In the genomic region with DNA sequence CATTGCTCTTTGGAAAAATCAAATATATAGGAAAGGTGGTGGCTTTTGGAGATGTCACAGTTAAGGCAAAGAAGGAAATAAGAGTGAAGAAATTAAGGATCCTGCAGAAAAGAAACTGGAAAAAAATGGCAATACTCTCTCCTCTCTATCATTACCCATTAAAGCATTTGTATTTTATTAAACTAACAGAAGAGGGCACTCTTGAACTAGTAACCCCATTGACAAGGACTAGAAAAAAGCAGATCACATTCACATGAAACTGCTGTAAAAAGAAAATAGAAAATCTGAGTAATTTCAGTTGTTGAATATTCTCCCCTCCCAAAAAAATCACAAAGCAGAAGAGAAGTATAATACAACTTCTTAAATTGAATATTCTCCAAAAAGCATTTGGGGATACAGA, we compare ENCODE assay signal across 9 cellular contexts.
DNase-seq lines count a peak whose midpoint lies in the region; ATAC-seq and TF ChIP-seq lines count a peak whose summit lies in the region.
"Had no signal": no experiment of that assay in that cellular context is flagged by ENCODE, and none has a peak within 500 bp of the region (broad histone marks: within the 10 kb centered on the region; RNA-seq: fewer than 3 reads in every experiment).

No MANE protein-coding gene starts in this region.

- H3K27me3 ChIP-seq in body of pancreas, result no peaks in the 10 kb centered on the region
- H3K27me3 ChIP-seq in neural progenitor cell, result no peaks in the 10 kb centered on the region
- H3K27me3 ChIP-seq in CD8-positive, alpha-beta memory T cell (ENCODE audit: insufficient read depth, low read length, poor library complexity, severe bottlenecking), result no peaks in the 10 kb centered on the region
- no peaks in the 10 kb centered on the region for H3K27me3 ChIP-seq in CD4-positive, alpha-beta memory T cell (ENCODE audit: insufficient read depth, low read length)

- no peak overlapping the region for H3K9ac ChIP-seq in neural progenitor cell

- H3K9me3 ChIP-seq in body of pancreas, result no peaks in the 10 kb centered on the region
- H3K9me3 ChIP-seq in neural progenitor cell (ENCODE audit: low read depth), result peaks cover 7% of the 10 kb centered on the region
- H3K9me3 ChIP-seq in CD8-positive, alpha-beta memory T cell (ENCODE audit: low read length), result peaks cover 7% of the 10 kb centered on the region
- peaks cover 0 to 7% of the 10 kb centered on the region in 2 donors for H3K9me3 ChIP-seq in CD4-positive, alpha-beta memory T cell (ENCODE audit: control insufficient read depth in 1 of 2, low read length in 2 of 2)

- DNase-seq in NCI-H2029 treated with DMSO at 0.1 percent for 48 hours (lab: John Stamatoyannopoulos, UW), result peak; percentile 81
- DNase-seq in body of pancreas, result no peak
- DNase-seq in neural progenitor cell (ENCODE audit: low spot score), result peak; percentile 12
- no peak for DNase-seq in CD8-positive, alpha-beta memory T cell
- no peak for DNase-seq in CD4-positive, alpha-beta memory T cell
- DNase-seq: GOT3 had no signal

- CTCF ChIA-PET in CD8-positive, alpha-beta memory T cell (lab: Charles Lee), result no interaction called here
- CTCF ChIA-PET in CD4-positive, alpha-beta memory T cell (lab: Charles Lee; ENCODE audit: partially characterized antibody), result no interaction called here

- peaks cover 16% of the 10 kb centered on the region for H3K9me3 Mint-ChIP-seq in neural progenitor cell
- peaks cover 20 to 30% (median 24%) of the 10 kb centered on the region in 5 donors for H3K9me3 Mint-ChIP-seq in CD8-positive, alpha-beta memory T cell
- H3K9me3 Mint-ChIP-seq in CD4-positive, alpha-beta memory T cell, result peaks cover 7 to 42% (median 26%) of the 10 kb centered on the region in 8 donors

- ATAC-seq in GM21447 (IDR thresholded peaks at IDR 0.05; ENCODE audit: unreplicated experiment), result peak; percentile 65
- no peak for ATAC-seq in body of pancreas
- no peak for ATAC-seq in GM21619 (IDR thresholded peaks at IDR 0.05; ENCODE audit: unreplicated experiment)

- no peak overlapping the region for H3K4me3 ChIP-seq in body of pancreas
- H3K4me3 ChIP-seq in neural progenitor cell, result no peak overlapping the region
- no peak overlapping the region for H3K4me3 ChIP-seq in CD8-positive, alpha-beta memory T cell (ENCODE audit: low read length)
- no peak overlapping the region for H3K4me3 ChIP-seq in CD4-positive, alpha-beta memory T cell (ENCODE audit: low read length in 2 of 2)

- H3K36me3 ChIP-seq in body of pancreas (replicated peaks in 1 of 2; ENCODE audit: insufficient read depth in 1 of 2, low read depth in 2 of 2) (no peaks in the 10 kb centered on the region), neural progenitor cell (no peaks in the 10 kb centered on the region)
- no peaks in the 10 kb centered on the region for H3K36me3 ChIP-seq in CD8-positive, alpha-beta memory T cell (ENCODE audit: insufficient read depth, low read length)
- H3K36me3 ChIP-seq in CD4-positive, alpha-beta memory T cell (ENCODE audit: insufficient read depth, low read length), result no peaks in the 10 kb centered on the region

- H3K4me3 Mint-ChIP-seq in neural progenitor cell, result no peak overlapping the region
- H3K4me3 Mint-ChIP-seq in CD8-positive, alpha-beta memory T cell, result no peak overlapping the region
- no peak overlapping the region for H3K4me3 Mint-ChIP-seq in CD4-positive, alpha-beta memory T cell
- H3K4me3 Mint-ChIP-seq: central memory CD8-positive, alpha-beta T cell had no signal

- no peaks in the 10 kb centered on the region for H3K4me1 Mint-ChIP-seq in neural progenitor cell
- H3K4me1 Mint-ChIP-seq in CD8-positive, alpha-beta memory T cell, result no peaks in the 10 kb centered on the region
- no peaks in the 10 kb centered on the region for H3K4me1 Mint-ChIP-seq in CD4-positive, alpha-beta memory T cell
- H3K4me1 Mint-ChIP-seq: central memory CD8-positive, alpha-beta T cell had no signal

- H3K27ac Mint-ChIP-seq in neural progenitor cell, result no peak overlapping the region
- H3K27ac Mint-ChIP-seq in CD8-positive, alpha-beta memory T cell, result no peak overlapping the region
- H3K27ac Mint-ChIP-seq in CD4-positive, alpha-beta memory T cell, result no peak overlapping the region

- no peaks in the 10 kb centered on the region for H3K36me3 Mint-ChIP-seq in neural progenitor cell
- no peaks in the 10 kb centered on the region for H3K36me3 Mint-ChIP-seq in CD8-positive, alpha-beta memory T cell
- no peaks in the 10 kb centered on the region for H3K36me3 Mint-ChIP-seq in CD4-positive, alpha-beta memory T cell

- no peaks in the 10 kb centered on the region for H3K4me1 ChIP-seq in body of pancreas
- no peaks in the 10 kb centered on the region for H3K4me1 ChIP-seq in neural progenitor cell
- H3K4me1 ChIP-seq in CD8-positive, alpha-beta memory T cell (ENCODE audit: insufficient read depth, low read length), result no peaks in the 10 kb centered on the region
- no peaks in the 10 kb centered on the region for H3K4me1 ChIP-seq in CD4-positive, alpha-beta memory T cell (ENCODE audit: insufficient read depth, low read length)

- TF ChIP-seq CTCF in body of pancreas (IDR thresholded peaks at IDR 0.05) (peak in 5 of 7 experiments; percentile 10 to 58 (median 51)), neural progenitor cell (IDR thresholded peaks at IDR 0.05) (peak; percentile 51)

- no peaks in the 10 kb centered on the region for H3F3A ChIP-seq in neural progenitor cell (ENCODE audit: low read depth)

- no peak for TF ChIP-seq POLR2A in body of pancreas (IDR thresholded peaks at IDR 0.05)

- peaks cover 2% of the 10 kb centered on the region for H3K27me3 Mint-ChIP-seq in neural progenitor cell (ENCODE audit: insufficient read depth, low read depth)
- peaks cover 0 to 1% of the 10 kb centered on the region in 2 donors for H3K27me3 Mint-ChIP-seq in CD8-positive, alpha-beta memory T cell
- no peaks in the 10 kb centered on the region for H3K27me3 Mint-ChIP-seq in CD4-positive, alpha-beta memory T cell
- H3K27me3 Mint-ChIP-seq: central memory CD8-positive, alpha-beta T cell had no signal

- no peak overlapping the region for H3K4me2 ChIP-seq in neural progenitor cell

- no peaks in the 10 kb centered on the region for H4K20me1 ChIP-seq in neural progenitor cell (ENCODE audit: low read depth)

- H2AFZ ChIP-seq in neural progenitor cell (replicated peaks), result no peak overlapping the region

- intact Hi-C loops in body of pancreas (cut with DNase I), result no loop called here
- intact Hi-C loops in CD4-positive, alpha-beta memory T cell (cut with micrococcal nuclease), result no loop called here

- H3K79me2 ChIP-seq in neural progenitor cell (ENCODE audit: low read depth), result no peaks in the 10 kb centered on the region

- POLR2A ChIA-PET in CD8-positive, alpha-beta memory T cell (lab: Charles Lee), result no interaction called here
- POLR2A ChIA-PET in CD4-positive, alpha-beta memory T cell (lab: Charles Lee; ENCODE audit: partially characterized antibody), result no interaction called here

- H3K27ac ChIP-seq in body of pancreas (no peak overlapping the region), neural progenitor cell (no peak overlapping the region)
- no peak overlapping the region for H3K27ac ChIP-seq in CD8-positive, alpha-beta memory T cell (ENCODE audit: low read depth, low read length)
- H3K27ac ChIP-seq in CD4-positive, alpha-beta memory T cell (ENCODE audit: low read depth, low read length), result no peak overlapping the region

Comparison
In these comparisons a context has a peak if more than half of its experiments do, and no peak if none do; other contexts are left out.
1. DNase-seq: peak in NCI-H2029 treated with DMSO at 0.1 percent for 48 hours (single experiment) and neural progenitor cell (single experiment); none in body of pancreas (0 of 4), CD8-positive, alpha-beta memory T cell (0 of 5) and CD4-positive, alpha-beta memory T cell (0 of 5).